Comparison of ENCODE assay signal across 18 cellular contexts in genomic region chr3:197830308-197830966, GRCh38. TPM values are rescaled to one million over a fixed set of nuclear protein-coding genes. Genes with fewer than 3 reads are reported as not detected.
DNase-seq lines count a peak whose midpoint lies in the region; ATAC-seq, FAIRE-seq and TF ChIP-seq lines count a peak whose summit lies in the region.
"Had no signal": no experiment of that assay in that cellular context is flagged by ENCODE, and none has a peak within 500 bp of the region (broad histone marks: within the 10 kb centered on the region; RNA-seq: fewer than 3 reads in every experiment).

No MANE protein-coding gene starts in this region.

- TF ChIP-seq POLR2A in heart left ventricle (IDR thresholded peaks at IDR 0.05): no peak

- ATAC-seq in left cardiac atrium (peak; percentile 47 to 69), heart left ventricle (no peak), memory B cell (ENCODE audit: low read depth) (no peak), upper lobe of right lung (peak; percentile 79), HG03469 (IDR thresholded peaks at IDR 0.05; ENCODE audit: unreplicated experiment) (no peak), pancreas (no peak), GM18909 (IDR thresholded peaks at IDR 0.05; ENCODE audit: poor library complexity, unreplicated experiment) (no peak)
- ATAC-seq in activated T-helper 17 cell treated with anti-CD3 and anti-CD28 coated beads, Interleukin-2, amount 50 U/mL, for 72 hours (replicated peaks): no peak
- ATAC-seq: CD8-positive, alpha-beta T cell; GM12878; HepG2 had no signal

- peak overlapping the region; percentile 58 for H3K27ac Mint-ChIP-seq in activated T-helper 17 cell treated with anti-CD3 and anti-CD28 coated beads, Interleukin-2, amount 50 U/mL, for 72 hours
- H3K27ac Mint-ChIP-seq in memory B cell: peak overlapping the region; percentile 20
- H3K27ac Mint-ChIP-seq: B cell; CD8-positive, alpha-beta T cell had no signal

- intact Hi-C loops in left cardiac atrium (cut with DNase I) (no loop called here), heart left ventricle (cut with DNase I) (no loop called here), upper lobe of right lung (cut with DNase I) (no loop called here), pancreas (cut with DNase I) (no loop called here)

- peaks cover 92% of the 10 kb centered on the region for H3K36me3 Mint-ChIP-seq in activated T-helper 17 cell treated with anti-CD3 and anti-CD28 coated beads, Interleukin-2, amount 50 U/mL, for 72 hours (ENCODE audit: low read depth)
- H3K36me3 Mint-ChIP-seq in memory B cell: peaks cover 18% of the 10 kb centered on the region

- no peaks in the 10 kb centered on the region for H3K9me3 Mint-ChIP-seq in activated T-helper 17 cell treated with anti-CD3 and anti-CD28 coated beads, Interleukin-2, amount 50 U/mL, for 72 hours
- no peaks in the 10 kb centered on the region for H3K9me3 Mint-ChIP-seq in memory B cell
- H3K9me3 Mint-ChIP-seq: CD8-positive, alpha-beta T cell; H9; IgD-negative memory B cell had no signal

- H3K27me3 ChIP-seq in heart left ventricle (no peaks in the 10 kb centered on the region), upper lobe of right lung (no peaks in the 10 kb centered on the region), pancreas (no peaks in the 10 kb centered on the region)
- H3K27me3 ChIP-seq: BLaER1 treated with 17β-estradiol and CSF1 and Interleukin-3, amounts not matched to agents 10 nM and 100 nM had no signal

- H3K4me3 ChIP-seq in heart left ventricle: no peak overlapping the region
- H3K4me3 ChIP-seq in upper lobe of right lung: no peak overlapping the region
- H3K4me3 ChIP-seq in pancreas: no peak overlapping the region
- H3K4me3 ChIP-seq: BLaER1 treated with 17β-estradiol and CSF1 and Interleukin-3, amounts not matched to agents 10 nM and 100 nM; GM12878 had no signal

- H3K36me3 ChIP-seq in heart left ventricle: peaks cover 0 to 97% (median 90%) of the 10 kb centered on the region in 9 donors
- H3K36me3 ChIP-seq in upper lobe of right lung: peaks cover 82% of the 10 kb centered on the region
- H3K36me3 ChIP-seq in pancreas: peaks cover 0 to 25% (median 0%) of the 10 kb centered on the region in 3 donors

- H3K27ac ChIP-seq in heart left ventricle (no peak overlapping the region), upper lobe of right lung (no peak overlapping the region), pancreas (no peak overlapping the region)
- H3K27ac ChIP-seq: BLaER1 treated with 17β-estradiol and CSF1 and Interleukin-3, amounts not matched to agents 10 nM and 100 nM had no signal

- H3K4me1 ChIP-seq in heart left ventricle (no peaks in the 10 kb centered on the region), upper lobe of right lung (no peaks in the 10 kb centered on the region), pancreas (no peaks in the 10 kb centered on the region)
- H3K4me1 ChIP-seq: BLaER1 treated with 17β-estradiol and CSF1 and Interleukin-3, amounts not matched to agents 10 nM and 100 nM had no signal

- no peaks in the 10 kb centered on the region for H3K27me3 Mint-ChIP-seq in activated T-helper 17 cell treated with anti-CD3 and anti-CD28 coated beads, Interleukin-2, amount 50 U/mL, for 72 hours
- no peaks in the 10 kb centered on the region for H3K27me3 Mint-ChIP-seq in memory B cell
- H3K27me3 Mint-ChIP-seq: B cell, IgD-negative memory B cell had no signal

- DNase-seq in left cardiac atrium (no peak), heart left ventricle (no peak), memory B cell (ENCODE audit: low spot score in 2 of 2) (no peak), upper lobe of right lung (no peak), pancreas (no peak)
- DNase-seq: Calu3; CD8-positive, alpha-beta T cell; DMS79 treated with DMSO at 0.1 percent for 48 hours; H9 had no signal

- no peak for FAIRE-seq in pancreas (lab: Jason Lieb, UNC)
- FAIRE-seq: GM12878, H1, HepG2 had no signal

- 64 to 82% (median 69%) methylated on average over 6 of the region's 6 CpGs for WGBS in heart left ventricle, 4 donors
- WGBS in pancreas, 2 donors: 76 to 79% methylated on average over 6 of the region's 6 CpGs

- TF ChIP-seq CTCF in heart left ventricle (IDR thresholded peaks at IDR 0.05): no peak
- no peak for TF ChIP-seq CTCF in upper lobe of right lung (IDR thresholded peaks at IDR 0.05)
- TF ChIP-seq CTCF in pancreas (IDR thresholded peaks at IDR 0.05): no peak

- H3K9me3 ChIP-seq in heart left ventricle (no peaks in the 10 kb centered on the region), upper lobe of right lung (no peaks in the 10 kb centered on the region), pancreas (no peaks in the 10 kb centered on the region)
- H3K9me3 ChIP-seq: BLaER1 treated with 17β-estradiol and CSF1 and Interleukin-3, amounts not matched to agents 10 nM and 100 nM had no signal

- no peak overlapping the region for H3K4me3 Mint-ChIP-seq in activated T-helper 17 cell treated with anti-CD3 and anti-CD28 coated beads, Interleukin-2, amount 50 U/mL, for 72 hours
- no peak overlapping the region for H3K4me3 Mint-ChIP-seq in memory B cell
- H3K4me3 Mint-ChIP-seq: B cell; CD8-positive, alpha-beta T cell; H9; IgD-negative memory B cell had no signal

- no peaks in the 10 kb centered on the region for H3K4me1 Mint-ChIP-seq in activated T-helper 17 cell treated with anti-CD3 and anti-CD28 coated beads, Interleukin-2, amount 50 U/mL, for 72 hours
- H3K4me1 Mint-ChIP-seq in memory B cell: peaks cover 4% of the 10 kb centered on the region
- H3K4me1 Mint-ChIP-seq: H9 had no signal

RNA-seq across cellular contexts. Expression of gene LRCH3, which starts 39.4 kb away (rescaled TPM):
- total RNA-seq in left cardiac atrium: 10 to 100 TPM; 21.3 to 35.3 TPM
- 10 to 100 TPM; 17.9 to 40.3 (median 28.6) TPM for total RNA-seq in heart left ventricle
- 10 to 100 TPM; 11.1 to 12.6 TPM for polyA plus RNA-seq in heart left ventricle
- total RNA-seq in activated T-helper 17 cell treated with anti-CD3 and anti-CD28 coated beads, Interleukin-2, amount 50 U/mL, for 72 hours: 10 to 100 TPM; 59.2 to 62.8 TPM
- 43.5 TPM for total RNA-seq in upper lobe of right lung
- 10 to 100 TPM; 11.1 to 26.1 (median 16.8) TPM for total RNA-seq in pancreas
- polyA plus RNA-seq in pancreas: 1 to 10 TPM; 5.4 to 9.7 TPM

Comparison
In these comparisons a context has a peak if more than half of its experiments do, and no peak if none do; other contexts are left out.
1. ATAC-seq: peak in left cardiac atrium (2 of 2) and upper lobe of right lung (single experiment); none in heart left ventricle (0 of 4), activated T-helper 17 cell treated with anti-CD3 and anti-CD28 coated beads, Interleukin-2, amount 50 U/mL, for 72 hours (single experiment), memory B cell (single experiment), HG03469 (single experiment), pancreas (0 of 4) and GM18909 (single experiment).